ENCODE assay signal across 30 cellular contexts in genomic region chr17:77613181-77613580, GRCh38.
A peak's percentile ranks its signal among the peaks of the same experiment; 100 is the strongest.
DNase-seq lines count a peak whose midpoint lies in the region; ATAC-seq and TF ChIP-seq lines count a peak whose summit lies in the region.
"Had no signal": no experiment of that assay in that cellular context is flagged by ENCODE, and none has a peak within 500 bp of the region (broad histone marks: within the 10 kb centered on the region; RNA-seq: fewer than 3 reads in every experiment).

No MANE protein-coding gene starts in this region.

- no peak overlapping the region for H3K27ac ChIP-seq in coronary artery
- H3K27ac ChIP-seq: BLaER1, SJCRH30, uterus, VCaP had no signal

- ATAC-seq in left cardiac atrium (no peak), HG03097 (IDR thresholded peaks at IDR 0.05; ENCODE audit: low FRiP score, unreplicated experiment) (no peak), Right ventricle myocardium superior (ENCODE audit: poor library complexity) (no peak)
- ATAC-seq: HCT116; left colon; stimulated activated naive CD8-positive, alpha-beta T cell treated with anti-CD3 and anti-CD28 coated beads, Interleukin-15, Interleukin-2, amounts not matched to agents 100 U/mL and 50 U/mL, for 24 hours had no signal

- TF ChIP-seq CTCF in coronary artery (IDR thresholded peaks at IDR 0.05): no peak
- TF ChIP-seq CTCF in nephron (IDR thresholded peaks at IDR 0.05; ENCODE audit: unreplicated experiment in 3 of 3): no peak

- H3K4me3 ChIP-seq in coronary artery: no peak overlapping the region
- H3K4me3 ChIP-seq: BLaER1, esophagus muscularis mucosa, SJCRH30, uterus had no signal

- DNase-seq in left cardiac atrium (peak; percentile 43), cardiac septum (ENCODE audit: low spot score) (no peak), coronary artery (ENCODE audit: low spot score) (peak; percentile 67), Right ventricle myocardium superior (no peak)
- no peak for DNase-seq in stimulated activated CD4-positive, alpha-beta T cell treated with anti-CD3 and anti-CD28 coated beads, Interleukin-2, amount 100 ng/mL, for 24 hours
- no peak for DNase-seq in effector CD4-positive, alpha-beta T cell
- DNase-seq: activated CD4-positive, alpha-beta T cell treated with anti-CD3 and anti-CD28 coated beads for 4 hours; activated T-cell treated with anti-CD3 and anti-CD28 coated beads, Interleukin-2, amount 50 U/mL, for 1 hour; central memory CD4-positive, alpha-beta T cell; dermis blood vessel endothelial cell; DMS153; hypothalamus; left colon; mammary epithelial cell; NCI-H1048; NCI-H2107; NCI-H345; NCI-H748 treated with DMSO at 0.1 percent for 48 hours; nephron progenitor cell; SJCRH30; small intestine; stimulated activated naive CD8-positive, alpha-beta T cell treated with anti-CD3 and anti-CD28 coated beads, Interleukin-15, Interleukin-2, amounts not matched to agents 100 U/mL and 50 U/mL, for 24 hours; T1000; uterus had no signal

- H3K9me3 Mint-ChIP-seq in nephron: peaks cover 3% of the 10 kb centered on the region

- H3K4me3 Mint-ChIP-seq in nephron: no peak overlapping the region
- H3K4me3 Mint-ChIP-seq: nephron progenitor cell had no signal

- H3K36me3 Mint-ChIP-seq in nephron (ENCODE audit: low read depth): no peaks in the 10 kb centered on the region

- H3K4me1 Mint-ChIP-seq in nephron: peaks cover 39% of the 10 kb centered on the region

- peak overlapping the region in 2 of 3 experiments; percentile 8 to 25 for H3K27ac Mint-ChIP-seq in nephron
- H3K27ac Mint-ChIP-seq: nephron progenitor cell had no signal

- H3K27me3 Mint-ChIP-seq in nephron (ENCODE audit: low read depth): peaks cover 11% of the 10 kb centered on the region

- intact Hi-C loops in left cardiac atrium (cut with DNase I): no loop called here
- intact Hi-C loops in cardiac septum (cut with DNase I): no loop called here
- intact Hi-C loops in Right ventricle myocardium superior (cut with DNase I): no loop called here

Comparison
In these comparisons a context has a peak if more than half of its experiments do, and no peak if none do; other contexts are left out.
1. DNase-seq: peak in left cardiac atrium (single experiment) and coronary artery (single experiment); none in cardiac septum (single experiment), stimulated activated CD4-positive, alpha-beta T cell treated with anti-CD3 and anti-CD28 coated beads, Interleukin-2, amount 100 ng/mL, for 24 hours (0 of 2), Right ventricle myocardium superior (single experiment) and effector CD4-positive, alpha-beta T cell (single experiment).